Comparison of ENCODE assay signal across 11 cellular contexts in the genomic region with DNA sequence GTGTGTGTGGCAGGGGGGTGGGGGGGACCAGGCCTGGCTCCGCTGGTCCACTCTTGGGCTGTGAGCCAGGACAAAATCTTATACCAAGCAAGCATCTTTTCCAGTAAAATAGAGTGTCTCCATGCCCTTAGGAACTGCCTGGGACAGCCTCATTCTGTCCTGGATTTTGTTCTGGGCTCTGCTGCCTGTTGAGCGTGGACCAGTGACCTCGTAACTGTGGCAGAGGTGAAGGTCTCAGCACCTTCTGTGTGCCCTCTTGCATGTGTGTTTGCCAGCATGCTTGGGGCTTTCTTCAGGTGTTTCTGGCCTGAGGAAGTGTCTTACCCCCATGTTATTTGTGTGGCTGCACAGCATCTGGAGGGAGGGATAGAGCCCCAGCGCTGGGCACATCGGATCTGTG. TPM values are rescaled to one million over a fixed set of nuclear protein-coding genes. Genes with fewer than 3 reads are reported as not detected.
A peak's percentile ranks its signal among the peaks of the same experiment; 100 is the strongest.
DNase-seq lines count a peak whose midpoint lies in the region; ATAC-seq, FAIRE-seq and TF ChIP-seq lines count a peak whose summit lies in the region.
"Had no signal": no experiment of that assay in that cellular context is flagged by ENCODE, and none has a peak within 500 bp of the region (broad histone marks: within the 10 kb centered on the region; RNA-seq: fewer than 3 reads in every experiment).

No MANE protein-coding gene starts in this region.

- H3K4me3 ChIP-seq in heart right ventricle = no peak overlapping the region
- H3K4me3 ChIP-seq in K562 = no peak overlapping the region
- H3K4me3 ChIP-seq in transverse colon = no peak overlapping the region

- peak overlapping the region in 5 of 6 donors; percentile 64 to 90 (median 80) for H3K27ac Mint-ChIP-seq in naive B cell

- DNase-seq in heart right ventricle (no peak), cardiac septum (ENCODE audit: low spot score) (no peak), K562 (ENCODE audit: extremely low read depth in 1 of 4, low spot score in 3 of 4) (no peak), naive B cell (no peak), transverse colon (no peak), NCI-H82 (lab: John Stamatoyannopoulos, UW) (no peak), HUDEP-2 (lab: John Stamatoyannopoulos, UW; ENCODE audit: unreplicated experiment in 76 of 76) (no peak)
- DNase-seq: activated CD8-positive, alpha-beta memory T cell treated with anti-CD3 and anti-CD28 coated beads, Interleukin-2, amount 50 U/mL, for 4 hours; NCI-H446 treated with DMSO at 0.1 percent for 48 hours had no signal

- no peaks in the 10 kb centered on the region for H3K27me3 Mint-ChIP-seq in naive B cell

- peaks cover 1% of the 10 kb centered on the region for H3K9me1 ChIP-seq in K562 (ENCODE audit: control insufficient read depth, insufficient read depth, low read length)

- H3K4me3 Mint-ChIP-seq in naive B cell = peak overlapping the region in 3 of 8 donors; percentile 37 to 77 (median 47)

- H3K27me3 ChIP-seq in heart right ventricle (no peaks in the 10 kb centered on the region), K562 (ENCODE audit: control insufficient read depth in 2 of 2, insufficient read depth in 2 of 2, low read length in 2 of 2) (no peaks in the 10 kb centered on the region), transverse colon (no peaks in the 10 kb centered on the region)

- TF ChIP-seq POLR2A in K562 (conservative IDR thresholded peaks at IDR 0.05) (no peak), transverse colon (IDR thresholded peaks at IDR 0.05) (no peak)

- H3K36me3 Mint-ChIP-seq in naive B cell = peaks cover 8 to 15% of the 10 kb centered on the region in 2 donors

- no peak for TF ChIP-seq CTCF in heart right ventricle (IDR thresholded peaks at IDR 0.05)
- TF ChIP-seq CTCF in K562 (IDR thresholded peaks at IDR 0.05 in 2 of 3, conservative IDR thresholded peaks at IDR 0.05 in 1 of 3; ENCODE audit: insufficient read depth in 2 of 3, low read depth in 1 of 3, low read length in 3 of 3) = no peak
- no peak for TF ChIP-seq CTCF in transverse colon (IDR thresholded peaks at IDR 0.05)

- intact Hi-C loops in heart right ventricle (cut with DNase I) = no loop called here
- intact Hi-C loops in cardiac septum (cut with DNase I) = no loop called here
- intact Hi-C loops in K562 (cut with micrococcal nuclease) = no loop called here
- intact Hi-C loops in transverse colon (cut with DNase I; ENCODE audit: low total_unique reads) = no loop called here

- peak in 1 of 8 donors; percentile 3 for ATAC-seq in heart right ventricle
- no peak for ATAC-seq in K562
- no peak for ATAC-seq in naive B cell (ENCODE audit: low read depth in 2 of 2)
- no peak for ATAC-seq in GM21723 (IDR thresholded peaks at IDR 0.05; ENCODE audit: unreplicated experiment)

- H3K9me3 ChIP-seq in heart right ventricle (no peaks in the 10 kb centered on the region), K562 (replicated peaks; ENCODE audit: control insufficient read depth, insufficient read depth, low read depth, low read length) (no peaks in the 10 kb centered on the region), transverse colon (no peaks in the 10 kb centered on the region)

- BruUV-seq in K562 (replicated peaks; lab: Mats Ljungman, UMichigan) = no TSS peak

- POLR2A ChIA-PET in K562 (lab: Yijun Ruan, JAX) = interaction anchor here (0.6 to 1.6 kb wide), 3 partner anchors 9 to 15 kb away, joined by 3 to 8 read pairs (median 5); no protein-coding TSS in a partner anchor

- peaks cover 55 to 76% (median 75%) of the 10 kb centered on the region in 3 donors for H3K4me1 Mint-ChIP-seq in naive B cell

- TF ChIP-seq RAD21 in K562 (CRISPR knock-in tag; conservative IDR thresholded peaks at IDR 0.05 in 1 of 2, IDR thresholded peaks at IDR 0.05 in 1 of 2) = no peak

- CTCF ChIA-PET in K562 (lab: Yijun Ruan, JAX; ENCODE audit: low intra/inter-chr PET ratio) = no interaction called here

- peaks cover 0 to 1% (median 0%) of the 10 kb centered on the region in 7 donors for H3K9me3 Mint-ChIP-seq in naive B cell

- no peak overlapping the region for H2AFZ ChIP-seq in K562 (ENCODE audit: low read depth, low read length)

- no peak for FAIRE-seq in K562 (lab: Jason Lieb, UNC)
- FAIRE-seq: endometrium had no signal

- peak overlapping the region in 1 of 2 experiments; percentile 65; a peak in 1 of 4 replicates for H3K9ac ChIP-seq in K562 (ENCODE audit: insufficient read depth in 1 of 2, low read depth in 2 of 2, low read length in 2 of 2)

- in situ Hi-C loops in K562 (cut with MboI) = no loop called here
- in situ Hi-C loops in transverse colon (cut with MboI; ENCODE audit: low pct_ligation_motif_present in 1 of 4, low pct_unique_long_range_greater_than_20kb in 1 of 4, low sequenced_read_pairs in 3 of 4) = no loop called here

- TF ChIP-seq EP300 in K562 (IDR thresholded peaks at IDR 0.05; ENCODE audit: low read length) (no peak), transverse colon (IDR thresholded peaks at IDR 0.05; ENCODE audit: low read depth) (no peak)

- H3K4me1 ChIP-seq in heart right ventricle = peaks cover 0 to 48% (median 33%) of the 10 kb centered on the region in 9 donors
- H3K4me1 ChIP-seq in K562 (replicated peaks in 1 of 2; ENCODE audit: control insufficient read depth in 2 of 2, insufficient read depth in 2 of 2, low read length in 2 of 2) = peaks cover 31 to 39% of the 10 kb centered on the region in 2 experiments; a peak in 4 of 5 replicates
- peaks cover 16 to 32% (median 28%) of the 10 kb centered on the region in 4 donors for H3K4me1 ChIP-seq in transverse colon

- peaks cover 0 to 28% (median 0%) of the 10 kb centered on the region in 9 donors for H3K36me3 ChIP-seq in heart right ventricle
- H3K36me3 ChIP-seq in K562 (ENCODE audit: control insufficient read depth, insufficient read depth, low read length) = peaks cover 44% of the 10 kb centered on the region; the same call in 2 of the 3 replicates
- no peaks in the 10 kb centered on the region for H3K36me3 ChIP-seq in transverse colon

- 91 to 95% methylated on average over 5 of the region's 5 CpGs for WGBS in heart right ventricle, 2 donors
- 66% methylated on average over 4 of the region's 5 CpGs for WGBS in K562 (ENCODE audit: insufficient coverage, low coverage, missing lambda C conversion rate)
- 84% methylated on average over 5 of the region's 5 CpGs; no CpG with 5 or more reads in 1 of the 2 donors for WGBS in transverse colon (ENCODE audit: low coverage in 1 of 2), 2 donors

- peak overlapping the region in 7 of 10 donors; percentile 50 to 86 (median 65) for H3K27ac ChIP-seq in heart right ventricle
- no peak overlapping the region for H3K27ac ChIP-seq in K562 (ENCODE audit: extremely low read depth, low read depth, low read length)
- peak overlapping the region; percentile 34 to 66 (median 53) for H3K27ac ChIP-seq in transverse colon

- H4K20me1 ChIP-seq in K562 (replicated peaks; ENCODE audit: control insufficient read depth, insufficient read depth, low read length) = peaks cover 18% of the 10 kb centered on the region; the same call in 1 of the 2 replicates

- H3K79me2 ChIP-seq in K562 (ENCODE audit: control insufficient read depth, insufficient read depth, low read length) = peaks cover 90% of the 10 kb centered on the region

- no peak overlapping the region for H3K4me2 ChIP-seq in K562 (ENCODE audit: insufficient read depth, low read length)

TF ChIP-seq in K562, 482 proteins besides CTCF, POLR2A, EP300 and RAD21:
- TF ChIP-seq SAFB2 (IDR thresholded peaks at IDR 0.05; ENCODE audit: borderline replicate concordance, low read depth, low read length, severe bottlenecking) (no peak), RBBP5 (IDR thresholded peaks at IDR 0.05; ENCODE audit: borderline replicate concordance, insufficient read depth, low read length, poor library complexity, severe bottlenecking) (peak; percentile 18)
TF ChIP-seq in K562: peak in this region for 1.

RNA-seq across cellular contexts. Expression of a gene that starts 45.7 kb away (rescaled TPM):
- 10 to 100 TPM; 21.3 to 35.1 (median 25.8) TPM for total RNA-seq in heart right ventricle
- polyA plus RNA-seq in heart right ventricle = 10 to 100 TPM in 1 of 2 donors, 1 to 10 TPM in 1; 9.7 to 27.5 TPM
- 29.3 TPM for total RNA-seq in cardiac septum
- total RNA-seq in K562 (2011; cell fraction: chromatin; rRNA removed; ENCODE audit: low replicate concordance) = 96.1 and 131 TPM in 2 replicates
- total RNA-seq in K562 (2011; cell fraction: nucleolus; rRNA removed) = 139 and 145 TPM in 2 replicates
- 159 and 198 TPM in 2 replicates for total RNA-seq in K562 (2011; cell fraction: nucleoplasm; rRNA removed)
- total RNA-seq in K562 (2014; rRNA removed) = 51.9 and 66.5 TPM in 2 replicates
- 33.3 and 34.6 TPM in 2 replicates for total RNA-seq in K562 (2014; rRNA removed; fragmentation: Illumina TruSeq; extraction: Trizol)
- total RNA-seq in K562 (2015; rRNA removed; fragmentation: Illumina TruSeq; extraction: Trizol) = 54.6 and 56.7 TPM in 2 replicates
- total RNA-seq in K562 (2021) = 98.2 and 106 TPM in 2 replicates
- polyA plus RNA-seq in K562 (2011; rRNA removed) = 37.2 and 41.8 TPM in 2 replicates
- 53.2 and 59.2 TPM in 2 replicates for polyA plus RNA-seq in K562 (2011; cell fraction: cytosol; rRNA removed)
- polyA plus RNA-seq in K562 (2011; cell fraction: nucleus; rRNA removed) = 54.3 and 75.7 TPM in 2 replicates
- polyA plus RNA-seq in K562 (2012) = 75.0 and 88.5 TPM in 2 replicates
- polyA plus RNA-seq in K562 (2014; fragmentation: Illumina TruSeq; extraction: Trizol) = 58.5 and 67.9 TPM in 2 replicates
- polyA plus RNA-seq in K562 (2014; fragmentation: Nextera tagmentation; extraction: Ambion mirVana) = 1 to 10 TPM; 1.6 to 1.8 TPM
- polyA plus RNA-seq in K562 (2014; rRNA removed) = 66.9 and 67.9 TPM in 2 replicates
- polyA minus RNA-seq in K562 (2011; rRNA and poly(A)+ RNA removed) = 34.0 and 50.2 TPM in 2 replicates
- 40.9 and 44.3 TPM in 2 replicates for polyA minus RNA-seq in K562 (2011; cell fraction: cytosol; rRNA and poly(A)+ RNA removed)
- 25.2 and 30.3 TPM in 2 replicates for polyA minus RNA-seq in K562 (2011; cell fraction: nucleus; rRNA and poly(A)+ RNA removed)
- 10 to 100 TPM; 15.1 to 22.4 (median 17.5) TPM for polyA plus RNA-seq in naive B cell (ENCODE audit: low read depth in 6 of 6)
- 10 to 100 TPM; 16.5 to 48.8 (median 36.8) TPM for total RNA-seq in transverse colon
